ENCODE assay signal across 15 cellular contexts in genomic region chr7:17105701-17106100, GRCh38.
A peak's percentile ranks its signal among the peaks of the same experiment; 100 is the strongest.
DNase-seq lines count a peak whose midpoint lies in the region; ATAC-seq lines count a peak whose summit lies in the region.
"Had no signal": no experiment of that assay in that cellular context is flagged by ENCODE, and none has a peak within 500 bp of the region (broad histone marks: within the 10 kb centered on the region; RNA-seq: fewer than 3 reads in every experiment).

No MANE protein-coding gene starts in this region.

- CTCF ChIA-PET in CD8-positive, alpha-beta memory T cell (lab: Charles Lee): interaction anchor here (1.3 kb wide), 1 partner anchor 10 kb away, joined by 3 read pairs; no protein-coding TSS in a partner anchor

- H3K36me3 ChIP-seq in CD8-positive, alpha-beta memory T cell (ENCODE audit: insufficient read depth, low read length): no peaks in the 10 kb centered on the region
- H3K36me3 ChIP-seq: BLaER1 had no signal

- H3K36me3 Mint-ChIP-seq in CD8-positive, alpha-beta memory T cell: no peaks in the 10 kb centered on the region
- H3K36me3 Mint-ChIP-seq: CD8-positive, alpha-beta T cell; IgD-negative memory B cell had no signal

- peak; percentile 7 for DNase-seq in Daoy (ENCODE audit: low read depth)
- DNase-seq in M059J (ENCODE audit: low read depth): peak; percentile 66
- DNase-seq in dermis blood vessel endothelial cell: peak; percentile 4
- DNase-seq in foreskin melanocyte: peak; percentile 62
- DNase-seq in activated CD4-positive, alpha-beta T cell treated with anti-CD3 and anti-CD28 coated beads, Interleukin-2, amount 50 U/mL, for 4 hours: no peak
- DNase-seq in CD8-positive, alpha-beta memory T cell: no peak
- DNase-seq: CD8-positive, alpha-beta T cell; MV-4-11; NCI-H2029 treated with DMSO at 0.1 percent for 48 hours; NCI-H510A treated with DMSO at 0.1 percent for 48 hours had no signal

- no peak overlapping the region for H3K4me3 Mint-ChIP-seq in CD8-positive, alpha-beta memory T cell
- H3K4me3 Mint-ChIP-seq: CD8-positive, alpha-beta T cell; IgD-negative memory B cell had no signal

- H3K27ac Mint-ChIP-seq in CD8-positive, alpha-beta memory T cell: no peak overlapping the region
- H3K27ac Mint-ChIP-seq: CD8-positive, alpha-beta T cell; IgD-negative memory B cell had no signal

- no peaks in the 10 kb centered on the region for H3K4me1 Mint-ChIP-seq in CD8-positive, alpha-beta memory T cell

- H3K9me3 Mint-ChIP-seq in CD8-positive, alpha-beta memory T cell: no peaks in the 10 kb centered on the region
- H3K9me3 Mint-ChIP-seq: CD8-positive, alpha-beta T cell had no signal

- H3K27me3 ChIP-seq in CD8-positive, alpha-beta memory T cell (ENCODE audit: insufficient read depth, low read length, poor library complexity, severe bottlenecking): no peaks in the 10 kb centered on the region
- H3K27me3 ChIP-seq: BLaER1 had no signal

- H3K27me3 Mint-ChIP-seq in CD8-positive, alpha-beta memory T cell: no peaks in the 10 kb centered on the region
- H3K27me3 Mint-ChIP-seq: IgD-negative memory B cell had no signal

- H3K9me3 ChIP-seq in CD8-positive, alpha-beta memory T cell (ENCODE audit: low read length): no peaks in the 10 kb centered on the region

- POLR2A ChIA-PET in CD8-positive, alpha-beta memory T cell (lab: Charles Lee): no interaction called here

- H3K27ac ChIP-seq in CD8-positive, alpha-beta memory T cell (ENCODE audit: low read depth, low read length): no peak overlapping the region
- H3K27ac ChIP-seq: BLaER1, SK-N-MC had no signal

- H3K4me3 ChIP-seq in CD8-positive, alpha-beta memory T cell (ENCODE audit: low read length): no peak overlapping the region
- H3K4me3 ChIP-seq: BLaER1, SK-N-MC had no signal

- ATAC-seq in HG03159 (IDR thresholded peaks at IDR 0.05; ENCODE audit: unreplicated experiment): no peak
- ATAC-seq in HG03442 (IDR thresholded peaks at IDR 0.05; ENCODE audit: unreplicated experiment): no peak
- ATAC-seq: CD8-positive, alpha-beta T cell had no signal

- H3K4me1 ChIP-seq in CD8-positive, alpha-beta memory T cell (ENCODE audit: insufficient read depth, low read length): no peaks in the 10 kb centered on the region
- H3K4me1 ChIP-seq: BLaER1 had no signal

Comparison
In these comparisons a context has a peak if more than half of its experiments do, and no peak if none do; other contexts are left out.
1. DNase-seq: peak in Daoy (single experiment), M059J (single experiment), dermis blood vessel endothelial cell (single experiment) and foreskin melanocyte (single experiment); none in activated CD4-positive, alpha-beta T cell treated with anti-CD3 and anti-CD28 coated beads, Interleukin-2, amount 50 U/mL, for 4 hours (0 of 2) and CD8-positive, alpha-beta memory T cell (0 of 5).